20 cellular contexts compared by ENCODE assay signal in genomic region chr10:27838291-27838690, GRCh38.
"Had no signal": no experiment of that assay in that cellular context is flagged by ENCODE, and none has a peak within 500 bp of the region (broad histone marks: within the 10 kb centered on the region; RNA-seq: fewer than 3 reads in every experiment).

No MANE protein-coding gene starts in this region.

- H3K4me3 ChIP-seq: esophagus muscularis mucosa, ovary, psoas muscle, right lobe of liver, smooth muscle cell, upper lobe of right lung had no signal

- H3K4me1 ChIP-seq: psoas muscle, right lobe of liver, upper lobe of right lung had no signal

- H3K27me3 ChIP-seq: esophagus muscularis mucosa, ovary, right lobe of liver, upper lobe of right lung had no signal

- H3K4me1 Mint-ChIP-seq: activated CD4-positive, alpha-beta T cell treated with anti-CD3 and anti-CD28 coated beads, Interleukin-2, amount 10 ng/mL, durations not matched to agents 24 days and 14 days; activated naive CD8-positive, alpha-beta T cell treated with anti-CD3 and anti-CD28 coated beads for 36 hours; activated T-helper 17 cell treated with anti-CD3 and anti-CD28 coated beads, Interleukin-2, amount 50 U/mL, for 72 hours; naive thymus-derived CD8-positive, alpha-beta T cell; stimulated activated effector memory CD8-positive, alpha-beta T cell treated with anti-CD3 and anti-CD28 coated beads, Interleukin-12 subunit alpha, Interleukin-12 subunit beta, amount 100 ng/mL, for 72 hours had no signal

- H3K4me2 ChIP-seq: smooth muscle cell had no signal

- H3K27ac ChIP-seq: esophagus muscularis mucosa, ovary, psoas muscle, right lobe of liver, upper lobe of right lung had no signal

- H3K27me3 Mint-ChIP-seq: activated CD4-positive, alpha-beta T cell treated with anti-CD3 and anti-CD28 coated beads, Interleukin-2, amount 10 ng/mL, durations not matched to agents 24 days and 14 days had no signal

- H3K9me3 ChIP-seq: esophagus muscularis mucosa, ovary, psoas muscle, right lobe of liver, upper lobe of right lung had no signal

- H3K9me3 Mint-ChIP-seq: activated CD4-positive, alpha-beta T cell treated with anti-CD3 and anti-CD28 coated beads, Interleukin-2, amount 10 ng/mL, durations not matched to agents 24 days and 14 days; activated CD8-positive, alpha-beta T cell treated with anti-CD3 and anti-CD28 coated beads for 36 hours; activated naive CD8-positive, alpha-beta T cell treated with anti-CD3 and anti-CD28 coated beads for 36 hours; activated T-helper 17 cell treated with anti-CD3 and anti-CD28 coated beads, Interleukin-2, amount 50 U/mL, for 72 hours; naive thymus-derived CD8-positive, alpha-beta T cell; stimulated activated effector memory CD8-positive, alpha-beta T cell treated with anti-CD3 and anti-CD28 coated beads, Interleukin-12 subunit alpha, Interleukin-12 subunit beta, amount 100 ng/mL, for 72 hours had no signal

- H3K27ac Mint-ChIP-seq: activated CD4-positive, alpha-beta T cell treated with anti-CD3 and anti-CD28 coated beads, Interleukin-2, amount 10 ng/mL, durations not matched to agents 24 days and 14 days; activated CD8-positive, alpha-beta T cell treated with anti-CD3 and anti-CD28 coated beads for 36 hours; activated naive CD8-positive, alpha-beta T cell treated with anti-CD3 and anti-CD28 coated beads for 36 hours; activated T-helper 17 cell treated with anti-CD3 and anti-CD28 coated beads, Interleukin-2, amount 50 U/mL, for 72 hours; naive thymus-derived CD8-positive, alpha-beta T cell; stimulated activated effector memory CD8-positive, alpha-beta T cell treated with anti-CD3 and anti-CD28 coated beads, Interleukin-12 subunit alpha, Interleukin-12 subunit beta, amount 100 ng/mL, for 72 hours had no signal

- DNase-seq: activated CD4-positive, alpha-beta T cell treated with anti-CD3 and anti-CD28 coated beads, Interleukin-2, amount 10 ng/mL, durations not matched to agents 24 days and 14 days; activated CD8-positive, alpha-beta T cell treated with anti-CD3 and anti-CD28 coated beads for 36 hours; activated naive CD4-positive, alpha-beta T cell; activated naive CD8-positive, alpha-beta T cell treated with anti-CD3 and anti-CD28 coated beads for 36 hours; activated T-cell treated with anti-CD3 and anti-CD28 coated beads, Interleukin-2, amount 50 U/mL, for 1 hour; amygdala; dermis blood vessel endothelial cell; effector memory CD4-positive, alpha-beta T cell; left cardiac atrium; mesenchymal stem cell; naive thymus-derived CD8-positive, alpha-beta T cell; ovary; psoas muscle; right lobe of liver; stimulated activated CD4-positive, alpha-beta T cell treated with anti-CD3 and anti-CD28 coated beads, Interleukin-4, amount 100 ng/mL, for 24 hours; upper lobe of right lung had no signal

- ATAC-seq: activated CD8-positive, alpha-beta T cell treated with anti-CD3 and anti-CD28 coated beads for 36 hours; activated T-helper 17 cell treated with anti-CD3 and anti-CD28 coated beads, Interleukin-2, amount 50 U/mL, for 72 hours; left cardiac atrium; naive thymus-derived CD8-positive, alpha-beta T cell; psoas muscle; right lobe of liver; stimulated activated effector memory CD8-positive, alpha-beta T cell treated with anti-CD3 and anti-CD28 coated beads, Interleukin-12 subunit alpha, Interleukin-12 subunit beta, amount 100 ng/mL, for 72 hours; upper lobe of right lung had no signal

- H3K36me3 ChIP-seq: esophagus muscularis mucosa, ovary, right lobe of liver, upper lobe of right lung had no signal

- H3K4me3 Mint-ChIP-seq: activated CD4-positive, alpha-beta T cell treated with anti-CD3 and anti-CD28 coated beads, Interleukin-2, amount 10 ng/mL, durations not matched to agents 24 days and 14 days; activated CD8-positive, alpha-beta T cell treated with anti-CD3 and anti-CD28 coated beads for 36 hours; activated naive CD8-positive, alpha-beta T cell treated with anti-CD3 and anti-CD28 coated beads for 36 hours; activated T-helper 17 cell treated with anti-CD3 and anti-CD28 coated beads, Interleukin-2, amount 50 U/mL, for 72 hours; naive thymus-derived CD8-positive, alpha-beta T cell; stimulated activated effector memory CD8-positive, alpha-beta T cell treated with anti-CD3 and anti-CD28 coated beads, Interleukin-12 subunit alpha, Interleukin-12 subunit beta, amount 100 ng/mL, for 72 hours had no signal

- H3K36me3 Mint-ChIP-seq: activated naive CD8-positive, alpha-beta T cell treated with anti-CD3 and anti-CD28 coated beads for 36 hours; naive thymus-derived CD8-positive, alpha-beta T cell; stimulated activated effector memory CD8-positive, alpha-beta T cell treated with anti-CD3 and anti-CD28 coated beads, Interleukin-12 subunit alpha, Interleukin-12 subunit beta, amount 100 ng/mL, for 72 hours had no signal
